In genomic region chr6:142694054-142694453, GRCh38 we compare ENCODE assay signal across 17 cellular contexts.
A peak's percentile ranks its signal among the peaks of the same experiment; 100 is the strongest.
DNase-seq lines count a peak whose midpoint lies in the region; ATAC-seq and TF ChIP-seq lines count a peak whose summit lies in the region.
"Had no signal": no experiment of that assay in that cellular context is flagged by ENCODE, and none has a peak within 500 bp of the region (broad histone marks: within the 10 kb centered on the region; RNA-seq: fewer than 3 reads in every experiment).

No MANE protein-coding gene starts in this region.

- H3K18ac ChIP-seq in mesenchymal stem cell (ENCODE audit: low read depth in 1 of 2, low read length in 2 of 2), result no peak overlapping the region

- H3K9me3 Mint-ChIP-seq in Calu3 (ENCODE audit: low read depth, unreplicated experiment), result no peaks in the 10 kb centered on the region
- H3K9me3 Mint-ChIP-seq in glutamatergic neuron (ENCODE audit: unreplicated experiment), result peaks cover 1% of the 10 kb centered on the region
- H3K9me3 Mint-ChIP-seq: activated naive CD8-positive, alpha-beta T cell treated with anti-CD3 and anti-CD28 coated beads, Interleukin-2, amount 10 ng/mL, durations not matched to agents 7 days and 5 days; immature natural killer cell; natural killer cell treated with Interleukin-12 subunit alpha and Interleukin-12 subunit beta and Interleukin-15 and Interleukin-18, amount 100 ng/mL, for 72 hours; T-helper 1 cell treated with Interleukin-12 subunit alpha and Interleukin-12 subunit beta and Interleukin-4 antibody, amounts not matched to agents 30 μg/mL and 1 μg/mL, for 36 hours had no signal

- no peak overlapping the region for H3K4ac ChIP-seq in mesenchymal stem cell (ENCODE audit: low read depth in 1 of 2, low read length in 2 of 2)

- no peak overlapping the region for H3K4me3 Mint-ChIP-seq in Calu3 (ENCODE audit: low read depth, unreplicated experiment)
- H3K4me3 Mint-ChIP-seq in glutamatergic neuron (ENCODE audit: unreplicated experiment), result no peak overlapping the region
- H3K4me3 Mint-ChIP-seq: activated naive CD8-positive, alpha-beta T cell treated with anti-CD3 and anti-CD28 coated beads, Interleukin-2, amount 10 ng/mL, durations not matched to agents 7 days and 5 days; immature natural killer cell; natural killer cell treated with Interleukin-12 subunit alpha and Interleukin-12 subunit beta and Interleukin-15 and Interleukin-18, amount 100 ng/mL, for 72 hours; T-helper 1 cell treated with Interleukin-12 subunit alpha and Interleukin-12 subunit beta and Interleukin-4 antibody, amounts not matched to agents 30 μg/mL and 1 μg/mL, for 36 hours had no signal

- peaks cover 2% of the 10 kb centered on the region for H3K4me1 ChIP-seq in mesenchymal stem cell (ENCODE audit: control insufficient read depth, insufficient read depth, low read depth, low read length)

- H3K27me3 Mint-ChIP-seq in Calu3 (ENCODE audit: unreplicated experiment), result no peaks in the 10 kb centered on the region
- no peaks in the 10 kb centered on the region for H3K27me3 Mint-ChIP-seq in glutamatergic neuron (ENCODE audit: unreplicated experiment)
- H3K27me3 Mint-ChIP-seq: activated naive CD8-positive, alpha-beta T cell treated with anti-CD3 and anti-CD28 coated beads, Interleukin-2, amount 10 ng/mL, durations not matched to agents 7 days and 5 days had no signal

- H3K23ac ChIP-seq in mesenchymal stem cell (ENCODE audit: low read length in 2 of 2), result no peak overlapping the region

- peak overlapping the region; percentile 88 for H3K9ac ChIP-seq in mesenchymal stem cell (ENCODE audit: low read length)

- no peaks in the 10 kb centered on the region for H3K36me3 ChIP-seq in mesenchymal stem cell (ENCODE audit: control insufficient read depth in 1 of 2, insufficient read depth in 2 of 2, low read depth in 1 of 2, low read length in 2 of 2)

- H2BK5ac ChIP-seq in mesenchymal stem cell (ENCODE audit: low read depth, low read length, poor library complexity, severe bottlenecking), result no peak overlapping the region

- CTCF ChIA-PET in Calu3 (lab: Charles Lee), result interaction anchor here (0.6 to 1.2 kb wide), 2 partner anchors 109 to 333 kb away, joined by 3 read pairs; no protein-coding TSS in a partner anchor

- peak overlapping the region; percentile 51 for H3K27ac Mint-ChIP-seq in Calu3 (ENCODE audit: unreplicated experiment)
- H3K27ac Mint-ChIP-seq in glutamatergic neuron (ENCODE audit: unreplicated experiment), result no peak overlapping the region
- H3K27ac Mint-ChIP-seq: activated naive CD8-positive, alpha-beta T cell treated with anti-CD3 and anti-CD28 coated beads, Interleukin-2, amount 10 ng/mL, durations not matched to agents 7 days and 5 days; T-helper 1 cell treated with Interleukin-12 subunit alpha and Interleukin-12 subunit beta and Interleukin-4 antibody, amounts not matched to agents 30 μg/mL and 1 μg/mL, for 36 hours had no signal

- H3K4me3 ChIP-seq in mesenchymal stem cell (ENCODE audit: insufficient read depth in 1 of 2, low read depth in 1 of 2, low read length in 2 of 2), result no peak overlapping the region
- H3K4me3 ChIP-seq: lung had no signal

- H3K27ac ChIP-seq in mesenchymal stem cell (ENCODE audit: low read length, poor library complexity, severe bottlenecking), result no peak overlapping the region
- H3K27ac ChIP-seq: C4-2B had no signal

- no peak overlapping the region for H3K4me2 ChIP-seq in mesenchymal stem cell (ENCODE audit: low read length, poor library complexity, severe bottlenecking)

- no peak overlapping the region for H2BK15ac ChIP-seq in mesenchymal stem cell (ENCODE audit: low read depth, poor library complexity, severe bottlenecking)

- H3K9me3 ChIP-seq in mesenchymal stem cell (ENCODE audit: control insufficient read depth, low read length), result no peaks in the 10 kb centered on the region

- ATAC-seq in GM21737 (IDR thresholded peaks at IDR 0.05; ENCODE audit: unreplicated experiment), result no peak
- ATAC-seq: natural killer cell treated with Interleukin-12 subunit alpha and Interleukin-12 subunit beta and Interleukin-15 and Interleukin-18, amount 100 ng/mL, for 72 hours had no signal

- H3K79me1 ChIP-seq in mesenchymal stem cell (replicated peaks; ENCODE audit: low read length, poor library complexity, severe bottlenecking), result no peaks in the 10 kb centered on the region

- H3K4me1 Mint-ChIP-seq in Calu3 (ENCODE audit: low read depth, unreplicated experiment) (peaks cover 56% of the 10 kb centered on the region), glutamatergic neuron (ENCODE audit: low read depth, unreplicated experiment) (peaks cover 4% of the 10 kb centered on the region)

- H3K27me3 ChIP-seq in mesenchymal stem cell (ENCODE audit: control insufficient read depth in 1 of 2, insufficient read depth in 1 of 2, low read length in 2 of 2), result no peaks in the 10 kb centered on the region

- H2BK120ac ChIP-seq in mesenchymal stem cell (ENCODE audit: low read depth, low read length), result no peak overlapping the region

- no peak overlapping the region for H3K14ac ChIP-seq in mesenchymal stem cell (ENCODE audit: low read length in 2 of 2)

- no peak overlapping the region for H2AFZ ChIP-seq in mesenchymal stem cell (ENCODE audit: low read depth, low read length)

- no peak overlapping the region for H2AK5ac ChIP-seq in mesenchymal stem cell (ENCODE audit: low read length, severe bottlenecking)

- WGBS in mesenchymal stem cell, result 95% methylated on average over 2 of the region's 2 CpGs

- H4K91ac ChIP-seq in mesenchymal stem cell (ENCODE audit: low read length), result no peak overlapping the region

- H2BK12ac ChIP-seq in mesenchymal stem cell (ENCODE audit: low read length in 2 of 2), result no peak overlapping the region

- DNase-seq in Calu3 (no peak), HCEC 1CT (peak; percentile 23), amniotic epithelial cell (ENCODE audit: low read depth) (peak; percentile 51), mesenchymal stem cell (peak; percentile 11), RPMI8226 (no peak), glutamatergic neuron (no peak)
- DNase-seq: activated CD4-positive, alpha-beta T cell treated with anti-CD3 and anti-CD28 coated beads for 1 hour; activated naive CD8-positive, alpha-beta T cell treated with anti-CD3 and anti-CD28 coated beads, Interleukin-2, amount 10 ng/mL, durations not matched to agents 7 days and 5 days; DMS79; immature natural killer cell; NCI-H2081 treated with DMSO at 0.1 percent for 48 hours; NCI-H774 had no signal

- intact Hi-C loops in Calu3 (cut with micrococcal nuclease; ENCODE audit: unreplicated experiment), result loop anchor here (5.0 to 10.0 kb wide), 4 partner anchors 151 to 333 kb away; no protein-coding TSS in a partner anchor

- H4K8ac ChIP-seq in mesenchymal stem cell (ENCODE audit: low read length), result no peak overlapping the region

- TF ChIP-seq CTCF in Calu3 (IDR thresholded peaks at IDR 0.05; ENCODE audit: unreplicated experiment), result no peak
- TF ChIP-seq CTCF in glutamatergic neuron (IDR thresholded peaks at IDR 0.05; ENCODE audit: partially characterized antibody, unreplicated experiment), result no peak

- H3K36me3 Mint-ChIP-seq in Calu3 (ENCODE audit: insufficient read depth, unreplicated experiment), result no peaks in the 10 kb centered on the region
- H3K36me3 Mint-ChIP-seq in glutamatergic neuron (ENCODE audit: unreplicated experiment), result no peaks in the 10 kb centered on the region
- H3K36me3 Mint-ChIP-seq: activated naive CD8-positive, alpha-beta T cell treated with anti-CD3 and anti-CD28 coated beads, Interleukin-2, amount 10 ng/mL, durations not matched to agents 7 days and 5 days; immature natural killer cell; natural killer cell treated with Interleukin-12 subunit alpha and Interleukin-12 subunit beta and Interleukin-15 and Interleukin-18, amount 100 ng/mL, for 72 hours had no signal

- no TSS peak for BruUV-seq in Calu3 (replicated peaks; lab: Mats Ljungman, UMichigan)

Comparison
In these comparisons a context has a peak if more than half of its experiments do, and no peak if none do; other contexts are left out.
1. DNase-seq: peak in HCEC 1CT (single experiment), amniotic epithelial cell (single experiment) and mesenchymal stem cell (single experiment); none in Calu3 (single experiment), RPMI8226 (single experiment) and glutamatergic neuron (single experiment).